ENCODE assay signal across 18 cellular contexts in the genomic region with DNA sequence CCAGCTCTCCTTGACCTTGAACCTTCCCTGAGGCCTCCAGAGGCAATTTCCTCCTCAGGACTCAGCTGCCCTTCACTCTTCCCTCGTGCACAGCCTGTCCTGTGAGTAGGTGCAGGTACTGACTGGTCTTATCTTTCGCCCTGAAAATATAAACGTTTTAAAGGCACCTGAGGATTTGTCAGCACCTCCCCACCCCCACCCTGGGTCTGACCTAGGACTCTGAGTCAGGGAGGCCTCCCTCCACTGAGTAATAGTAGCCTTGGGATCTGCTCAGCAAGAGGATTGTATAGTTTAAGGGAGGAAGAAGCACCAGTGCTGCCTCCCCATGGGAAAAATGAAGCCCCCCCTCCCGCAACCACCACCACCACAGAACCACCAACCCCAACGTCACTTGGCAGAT. TPM values are rescaled to one million over a fixed set of nuclear protein-coding genes. Genes with fewer than 3 reads are reported as not detected.
A peak's percentile ranks its signal among the peaks of the same experiment; 100 is the strongest.
DNase-seq lines count a peak whose midpoint lies in the region; ATAC-seq and TF ChIP-seq lines count a peak whose summit lies in the region.
"Had no signal": no experiment of that assay in that cellular context is flagged by ENCODE, and none has a peak within 500 bp of the region (broad histone marks: within the 10 kb centered on the region; RNA-seq: fewer than 3 reads in every experiment).

No MANE protein-coding gene starts in this region.

- H3K4me1 ChIP-seq in Caco-2 = peaks cover 6% of the 10 kb centered on the region
- peaks cover 0 to 20% (median 7%) of the 10 kb centered on the region in 4 donors for H3K4me1 ChIP-seq in right lobe of liver
- peaks cover 2 to 34% (median 21%) of the 10 kb centered on the region in 4 donors for H3K4me1 ChIP-seq in upper lobe of left lung

- no peak for TF ChIP-seq POLR2A in right lobe of liver (IDR thresholded peaks at IDR 0.05)
- TF ChIP-seq POLR2A in upper lobe of left lung (IDR thresholded peaks at IDR 0.05) = no peak

- H3K27me3 Mint-ChIP-seq in Caco-2 (ENCODE audit: insufficient read depth, unreplicated experiment) = no peaks in the 10 kb centered on the region
- H3K27me3 Mint-ChIP-seq: activated CD4-positive, alpha-beta T cell treated with anti-CD3 and anti-CD28 coated beads, Interleukin-2, amount 10 ng/mL, durations not matched to agents 24 days and 14 days; effector memory CD8-positive, alpha-beta T cell had no signal

- intact Hi-C loops in Caco-2 (cut with micrococcal nuclease; ENCODE audit: unreplicated experiment) = no loop called here
- intact Hi-C loops in right lobe of liver (cut with DNase I) = no loop called here

- H3K9me3 Mint-ChIP-seq in Caco-2 (ENCODE audit: unreplicated experiment) = no peaks in the 10 kb centered on the region
- H3K9me3 Mint-ChIP-seq: activated CD4-positive, alpha-beta T cell treated with anti-CD3 and anti-CD28 coated beads, Interleukin-2, amount 10 ng/mL, durations not matched to agents 24 days and 14 days; activated T-helper 2 cell treated with anti-CD3 and anti-CD28 coated beads, Interferon-gamma antibody, Interleukin-2, Interleukin-4, amounts not matched to agents 10 μg/mL and 5 μg/mL and 100 μg/mL, durations not matched to agents 14 hours and 24 hours and 36 hours; effector memory CD8-positive, alpha-beta T cell; T-helper 1 cell treated with Interleukin-12 subunit alpha and Interleukin-12 subunit beta and Interleukin-4 antibody, amounts not matched to agents 30 μg/mL and 1 μg/mL, for 36 hours had no signal

- 63% methylated on average over 1 of the region's 5 CpGs for WGBS in right lobe of liver (ENCODE audit: insufficient coverage, low coverage, low lambda C conversion rate, missing lambda C conversion rate)
- 66 to 78% methylated on average over 5 of the region's 5 CpGs for WGBS in upper lobe of left lung, 2 donors

- TF ChIP-seq CTCF in Caco-2 (IDR thresholded peaks at IDR 0.05; ENCODE audit: insufficient read depth in 1 of 2, low read depth in 1 of 2, low read length in 1 of 2, severe bottlenecking in 1 of 2, unreplicated experiment in 1 of 2) = no peak
- no peak for TF ChIP-seq CTCF in omental fat pad (IDR thresholded peaks at IDR 0.05)
- no peak for TF ChIP-seq CTCF in right lobe of liver (IDR thresholded peaks at IDR 0.05)
- no peak for TF ChIP-seq CTCF in upper lobe of left lung (IDR thresholded peaks at IDR 0.05)

- TF ChIP-seq EP300 in upper lobe of left lung (IDR thresholded peaks at IDR 0.05) = no peak

- no peaks in the 10 kb centered on the region for H3K27me3 ChIP-seq in Caco-2 (replicated peaks; ENCODE audit: control insufficient read depth, insufficient read depth, low read length)
- no peaks in the 10 kb centered on the region for H3K27me3 ChIP-seq in right lobe of liver
- no peaks in the 10 kb centered on the region for H3K27me3 ChIP-seq in upper lobe of left lung
- H3K27me3 ChIP-seq: brain microvascular endothelial cell, pancreas had no signal

- H3K27ac ChIP-seq in right lobe of liver (no peak overlapping the region), upper lobe of left lung (no peak overlapping the region)
- H3K27ac ChIP-seq: brain microvascular endothelial cell, pancreas had no signal

- CTCF ChIA-PET in Caco-2 (lab: Charles Lee) = no interaction called here

- no peaks in the 10 kb centered on the region for H3K9me3 ChIP-seq in Caco-2
- H3K9me3 ChIP-seq in right lobe of liver = no peaks in the 10 kb centered on the region
- no peaks in the 10 kb centered on the region for H3K9me3 ChIP-seq in upper lobe of left lung
- H3K9me3 ChIP-seq: pancreas had no signal

- H3K4me3 Mint-ChIP-seq in Caco-2 (ENCODE audit: unreplicated experiment) = no peak overlapping the region
- H3K4me3 Mint-ChIP-seq: activated CD4-positive, alpha-beta T cell treated with anti-CD3 and anti-CD28 coated beads, Interleukin-2, amount 10 ng/mL, durations not matched to agents 24 days and 14 days; CD14-positive monocyte; effector memory CD8-positive, alpha-beta T cell; T-helper 1 cell treated with Interleukin-12 subunit alpha and Interleukin-12 subunit beta and Interleukin-4 antibody, amounts not matched to agents 30 μg/mL and 1 μg/mL, for 36 hours had no signal

- H3K4me1 Mint-ChIP-seq in Caco-2 (ENCODE audit: low read depth, unreplicated experiment) = no peaks in the 10 kb centered on the region

- peak; percentile 31 for ATAC-seq in omental fat pad (ENCODE audit: low FRiP score)
- ATAC-seq in right lobe of liver = no peak
- no peak for ATAC-seq in upper lobe of left lung (ENCODE audit: low FRiP score in 2 of 2)
- ATAC-seq: effector memory CD8-positive, alpha-beta T cell; Right ventricle myocardium inferior had no signal

- POLR2A ChIA-PET in Caco-2 (lab: Charles Lee) = no interaction called here

- H3K36me3 Mint-ChIP-seq in Caco-2 (ENCODE audit: insufficient read depth, unreplicated experiment) = peaks cover 11% of the 10 kb centered on the region

- no peak for DNase-seq in Caco-2
- DNase-seq in HT1080 (ENCODE audit: low read depth) = peak; percentile 59
- peak; percentile 46 for DNase-seq in astrocyte of the hippocampus (ENCODE audit: low read depth, low spot score)
- DNase-seq in omental fat pad (ENCODE audit: low spot score) = no peak
- DNase-seq in right lobe of liver = no peak
- no peak for DNase-seq in NCI-H2107 (lab: John Stamatoyannopoulos, UW)
- DNase-seq in upper lobe of left lung = no peak
- DNase-seq: activated CD4-positive, alpha-beta T cell treated with anti-CD3 and anti-CD28 coated beads, Interleukin-2, amount 10 ng/mL, durations not matched to agents 24 days and 14 days; brain microvascular endothelial cell; effector memory CD8-positive, alpha-beta T cell; NCI-H187 treated with DMSO at 0.1 percent for 48 hours; NCI-H748 treated with DMSO at 0.1 percent for 48 hours; stimulated activated CD4-positive, alpha-beta T cell treated with anti-CD3 and anti-CD28 coated beads, Interleukin-12 subunit alpha, Interleukin-12 subunit beta, amount 100 ng/mL, for 4 hours had no signal

- H3K4me3 ChIP-seq in Caco-2 (ENCODE audit: low read depth, low read length) = no peak overlapping the region
- no peak overlapping the region for H3K4me3 ChIP-seq in right lobe of liver
- no peak overlapping the region for H3K4me3 ChIP-seq in upper lobe of left lung
- H3K4me3 ChIP-seq: pancreas had no signal

- H3K27ac Mint-ChIP-seq in Caco-2 (ENCODE audit: unreplicated experiment) = peak overlapping the region; percentile 54
- H3K27ac Mint-ChIP-seq: activated T-helper 2 cell treated with anti-CD3 and anti-CD28 coated beads, Interferon-gamma antibody, Interleukin-2, Interleukin-4, amounts not matched to agents 10 μg/mL and 5 μg/mL and 100 μg/mL, durations not matched to agents 14 hours and 24 hours and 36 hours; CD14-positive monocyte; T-helper 1 cell treated with Interleukin-12 subunit alpha and Interleukin-12 subunit beta and Interleukin-4 antibody, amounts not matched to agents 30 μg/mL and 1 μg/mL, for 36 hours had no signal

- BruUV-seq in Caco-2 (replicated peaks; lab: Mats Ljungman, UMichigan) = no TSS peak

- H3K36me3 ChIP-seq in Caco-2 (ENCODE audit: control insufficient read depth, insufficient read depth, low read length) (no peaks in the 10 kb centered on the region), right lobe of liver (no peaks in the 10 kb centered on the region), upper lobe of left lung (no peaks in the 10 kb centered on the region)
- H3K36me3 ChIP-seq: brain microvascular endothelial cell, pancreas had no signal

RNA-seq across cellular contexts. Expression of a gene that starts 54.6 kb away (rescaled TPM):
- total RNA-seq in Caco-2 (2022) (11.3 and 12.0 TPM in 2 replicates), omental fat pad (10 to 100 TPM in 3 of 4 donors, 1 to 10 TPM in 1; 6.4 to 37.6 (median 14.3) TPM), right lobe of liver (10 to 100 TPM in 1 of 6 experiments, 1 to 10 TPM in 5; 5.2 to 18.8 (median 5.9) TPM), upper lobe of left lung (10 to 100 TPM; 14.8 to 48.2 (median 31.5) TPM)
- total RNA-seq in HT1080 (2014; rRNA removed; shearing (Covaris generic)) = 11.1 and 13.4 TPM in 2 replicates
- polyA plus RNA-seq in HT1080 (2015; cell fraction: cytosol; rRNA removed) = 61.8 and 64.8 TPM in 2 replicates
- polyA plus RNA-seq in HT1080 (2015; cell fraction: nucleus; rRNA removed) = 54.2 and 67.4 TPM in 2 replicates

RNA-seq across cellular contexts. Expression of a gene that starts 55.1 kb away (rescaled TPM):
- total RNA-seq in Caco-2 (2022) (10.5 and 12.4 TPM in 2 replicates), omental fat pad (1 to 10 TPM; 1.9 to 9.6 (median 5.4) TPM), right lobe of liver (1 to 10 TPM in 3 of 6 experiments, under 1 TPM in 3; 0.44 to 1.7 (median 0.95) TPM), upper lobe of left lung (10 to 100 TPM in 3 of 6 donors, 1 to 10 TPM in 3; 6.1 to 13.3 (median 9.3) TPM)
- total RNA-seq in HT1080 (2014; rRNA removed; shearing (Covaris generic)) = 15.5 and 16.0 TPM in 2 replicates
- 14.5 and 15.5 TPM in 2 replicates for polyA plus RNA-seq in HT1080 (2015; cell fraction: cytosol; rRNA removed)
- 14.8 and 15.3 TPM in 2 replicates for polyA plus RNA-seq in HT1080 (2015; cell fraction: nucleus; rRNA removed)

Comparison
In these comparisons a context has a peak if more than half of its experiments do, and no peak if none do; other contexts are left out.
1. DNase-seq: peak in HT1080 (single experiment) and astrocyte of the hippocampus (single experiment); none in Caco-2 (0 of 2), omental fat pad (single experiment), right lobe of liver (0 of 3), NCI-H2107 (single experiment) and upper lobe of left lung (0 of 2).